ENCODE assay signal across 1 cellular context in the genomic region with DNA sequence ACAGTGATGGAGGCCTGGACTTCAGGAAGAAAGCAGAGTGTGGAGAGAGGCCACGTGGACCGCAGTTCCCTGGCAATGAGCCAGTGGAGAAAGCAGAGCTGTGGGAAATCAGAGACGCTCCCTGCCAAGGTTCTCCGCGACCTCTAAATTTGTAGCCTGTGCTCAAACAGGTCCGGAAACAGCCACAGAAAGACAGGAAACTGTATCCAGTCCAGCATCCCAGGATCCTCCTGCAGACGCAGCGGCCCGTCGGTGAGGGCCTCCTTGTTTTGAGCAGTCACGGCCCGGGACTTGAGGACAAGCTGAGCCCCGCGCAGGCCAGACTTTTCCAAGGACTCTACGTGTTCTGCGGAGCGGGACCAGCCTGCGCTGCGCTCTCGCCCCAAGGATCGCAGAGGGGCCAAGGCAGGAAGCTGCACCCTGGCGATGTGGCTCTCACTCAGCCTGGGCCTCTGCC.
TF ChIP-seq lines count a peak whose summit lies in the region.

No MANE protein-coding gene starts in this region.

TF ChIP-seq in GM23338, 12 proteins besides CTCF, POLR2A, EP300 and RAD21 (continued from another document):
- TF ChIP-seq EZH2 (IDR thresholded peaks at IDR 0.05; ENCODE audit: low read depth, unreplicated experiment) (no peak), POLR2AphosphoS5 (IDR thresholded peaks at IDR 0.05; ENCODE audit: low read depth) (no peak), NANOG (IDR thresholded peaks at IDR 0.05; ENCODE audit: borderline replicate concordance) (no peak), STAT1 (IDR thresholded peaks at IDR 0.05; ENCODE audit: unreplicated experiment) (no peak), ZNF331 (CRISPR knock-in tag; IDR thresholded peaks at IDR 0.05; ENCODE audit: low read depth) (no peak), ETS1 (IDR thresholded peaks at IDR 0.05) (no peak), ZNF114 (CRISPR knock-in tag; IDR thresholded peaks at IDR 0.05) (no peak)
- TF ChIP-seq, protein P1, sequence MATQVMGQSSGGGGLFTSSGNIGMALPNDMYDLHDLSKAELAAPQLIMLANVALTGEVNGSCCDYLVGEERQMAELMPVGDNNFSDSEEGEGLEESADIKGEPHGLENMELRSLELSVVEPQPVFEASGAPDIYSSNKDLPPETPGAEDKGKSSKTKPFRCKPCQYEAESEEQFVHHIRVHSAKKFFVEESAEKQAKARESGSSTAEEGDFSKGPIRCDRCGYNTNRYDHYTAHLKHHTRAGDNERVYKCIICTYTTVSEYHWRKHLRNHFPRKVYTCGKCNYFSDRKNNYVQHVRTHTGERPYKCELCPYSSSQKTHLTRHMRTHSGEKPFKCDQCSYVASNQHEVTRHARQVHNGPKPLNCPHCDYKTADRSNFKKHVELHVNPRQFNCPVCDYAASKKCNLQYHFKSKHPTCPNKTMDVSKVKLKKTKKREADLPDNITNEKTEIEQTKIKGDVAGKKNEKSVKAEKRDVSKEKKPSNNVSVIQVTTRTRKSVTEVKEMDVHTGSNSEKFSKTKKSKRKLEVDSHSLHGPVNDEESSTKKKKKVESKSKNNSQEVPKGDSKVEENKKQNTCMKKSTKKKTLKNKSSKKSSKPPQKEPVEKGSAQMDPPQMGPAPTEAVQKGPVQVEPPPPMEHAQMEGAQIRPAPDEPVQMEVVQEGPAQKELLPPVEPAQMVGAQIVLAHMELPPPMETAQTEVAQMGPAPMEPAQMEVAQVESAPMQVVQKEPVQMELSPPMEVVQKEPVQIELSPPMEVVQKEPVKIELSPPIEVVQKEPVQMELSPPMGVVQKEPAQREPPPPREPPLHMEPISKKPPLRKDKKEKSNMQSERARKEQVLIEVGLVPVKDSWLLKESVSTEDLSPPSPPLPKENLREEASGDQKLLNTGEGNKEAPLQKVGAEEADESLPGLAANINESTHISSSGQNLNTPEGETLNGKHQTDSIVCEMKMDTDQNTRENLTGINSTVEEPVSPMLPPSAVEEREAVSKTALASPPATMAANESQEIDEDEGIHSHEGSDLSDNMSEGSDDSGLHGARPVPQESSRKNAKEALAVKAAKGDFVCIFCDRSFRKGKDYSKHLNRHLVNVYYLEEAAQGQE (IDR thresholded peaks at IDR 0.05; ENCODE audit: unreplicated experiment): no peak
- TF ChIP-seq, protein P2, sequence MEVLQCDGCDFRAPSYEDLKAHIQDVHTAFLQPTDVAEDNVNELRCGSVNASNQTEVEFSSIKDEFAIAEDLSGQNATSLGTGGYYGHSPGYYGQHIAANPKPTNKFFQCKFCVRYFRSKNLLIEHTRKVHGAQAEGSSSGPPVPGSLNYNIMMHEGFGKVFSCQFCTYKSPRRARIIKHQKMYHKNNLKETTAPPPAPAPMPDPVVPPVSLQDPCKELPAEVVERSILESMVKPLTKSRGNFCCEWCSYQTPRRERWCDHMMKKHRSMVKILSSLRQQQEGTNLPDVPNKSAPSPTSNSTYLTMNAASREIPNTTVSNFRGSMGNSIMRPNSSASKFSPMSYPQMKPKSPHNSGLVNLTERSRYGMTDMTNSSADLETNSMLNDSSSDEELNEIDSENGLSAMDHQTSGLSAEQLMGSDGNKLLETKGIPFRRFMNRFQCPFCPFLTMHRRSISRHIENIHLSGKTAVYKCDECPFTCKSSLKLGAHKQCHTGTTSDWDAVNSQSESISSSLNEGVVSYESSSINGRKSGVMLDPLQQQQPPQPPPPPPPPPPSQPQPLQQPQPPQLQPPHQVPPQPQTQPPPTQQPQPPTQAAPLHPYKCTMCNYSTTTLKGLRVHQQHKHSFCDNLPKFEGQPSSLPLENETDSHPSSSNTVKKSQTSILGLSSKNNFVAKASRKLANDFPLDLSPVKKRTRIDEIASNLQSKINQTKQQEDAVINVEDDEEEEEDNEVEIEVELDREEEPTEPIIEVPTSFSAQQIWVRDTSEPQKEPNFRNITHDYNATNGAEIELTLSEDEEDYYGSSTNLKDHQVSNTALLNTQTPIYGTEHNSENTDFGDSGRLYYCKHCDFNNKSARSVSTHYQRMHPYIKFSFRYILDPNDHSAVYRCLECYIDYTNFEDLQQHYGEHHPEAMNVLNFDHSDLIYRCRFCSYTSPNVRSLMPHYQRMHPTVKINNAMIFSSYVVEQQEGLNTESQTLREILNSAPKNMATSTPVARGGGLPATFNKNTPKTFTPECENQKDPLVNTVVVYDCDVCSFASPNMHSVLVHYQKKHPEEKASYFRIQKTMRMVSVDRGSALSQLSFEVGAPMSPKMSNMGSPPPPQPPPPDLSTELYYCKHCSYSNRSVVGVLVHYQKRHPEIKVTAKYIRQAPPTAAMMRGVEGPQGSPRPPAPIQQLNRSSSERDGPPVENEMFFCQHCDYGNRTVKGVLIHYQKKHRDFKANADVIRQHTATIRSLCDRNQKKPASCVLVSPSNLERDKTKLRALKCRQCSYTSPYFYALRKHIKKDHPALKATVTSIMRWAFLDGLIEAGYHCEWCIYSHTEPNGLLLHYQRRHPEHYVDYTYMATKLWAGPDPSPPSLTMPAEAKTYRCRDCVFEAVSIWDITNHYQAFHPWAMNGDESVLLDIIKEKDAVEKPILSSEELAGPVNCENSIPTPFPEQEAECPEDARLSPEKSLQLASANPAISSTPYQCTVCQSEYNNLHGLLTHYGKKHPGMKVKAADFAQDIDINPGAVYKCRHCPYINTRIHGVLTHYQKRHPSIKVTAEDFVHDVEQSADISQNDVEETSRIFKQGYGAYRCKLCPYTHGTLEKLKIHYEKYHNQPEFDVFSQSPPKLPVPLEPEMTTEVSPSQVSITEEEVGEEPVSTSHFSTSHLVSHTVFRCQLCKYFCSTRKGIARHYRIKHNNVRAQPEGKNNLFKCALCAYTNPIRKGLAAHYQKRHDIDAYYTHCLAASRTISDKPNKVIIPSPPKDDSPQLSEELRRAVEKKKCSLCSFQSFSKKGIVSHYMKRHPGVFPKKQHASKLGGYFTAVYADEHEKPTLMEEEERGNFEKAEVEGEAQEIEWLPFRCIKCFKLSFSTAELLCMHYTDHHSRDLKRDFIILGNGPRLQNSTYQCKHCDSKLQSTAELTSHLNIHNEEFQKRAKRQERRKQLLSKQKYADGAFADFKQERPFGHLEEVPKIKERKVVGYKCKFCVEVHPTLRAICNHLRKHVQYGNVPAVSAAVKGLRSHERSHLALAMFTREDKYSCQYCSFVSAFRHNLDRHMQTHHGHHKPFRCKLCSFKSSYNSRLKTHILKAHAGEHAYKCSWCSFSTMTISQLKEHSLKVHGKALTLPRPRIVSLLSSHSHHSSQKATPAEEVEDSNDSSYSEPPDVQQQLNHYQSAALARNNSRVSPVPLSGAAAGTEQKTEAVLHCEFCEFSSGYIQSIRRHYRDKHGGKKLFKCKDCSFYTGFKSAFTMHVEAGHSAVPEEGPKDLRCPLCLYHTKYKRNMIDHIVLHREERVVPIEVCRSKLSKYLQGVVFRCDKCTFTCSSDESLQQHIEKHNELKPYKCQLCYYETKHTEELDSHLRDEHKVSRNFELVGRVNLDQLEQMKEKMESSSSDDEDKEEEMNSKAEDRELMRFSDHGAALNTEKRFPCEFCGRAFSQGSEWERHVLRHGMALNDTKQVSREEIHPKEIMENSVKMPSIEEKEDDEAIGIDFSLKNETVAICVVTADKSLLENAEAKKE (CRISPR knock-in tag; IDR thresholded peaks at IDR 0.05): no peak
TF ChIP-seq in GM23338: peak in this region for 0.
